In genomic region chr17:59669944-59670343, GRCh38 we compare ENCODE assay signal across 11 cellular contexts. TPM values are rescaled to one million over a fixed set of nuclear protein-coding genes. Genes with fewer than 3 reads are reported as not detected.
DNase-seq lines count a peak whose midpoint lies in the region; ATAC-seq and TF ChIP-seq lines count a peak whose summit lies in the region.
"Had no signal": no experiment of that assay in that cellular context is flagged by ENCODE, and none has a peak within 500 bp of the region (broad histone marks: within the 10 kb centered on the region; RNA-seq: fewer than 3 reads in every experiment).

No MANE protein-coding gene starts in this region.

- peak overlapping the region; percentile 78 for H3K27ac Mint-ChIP-seq in activated CD4-positive, alpha-beta T cell treated with anti-CD3 and anti-CD28 coated beads for 36 hours
- peak overlapping the region; percentile 75 for H3K27ac Mint-ChIP-seq in chondrocyte (ENCODE audit: unreplicated experiment)
- H3K27ac Mint-ChIP-seq: GM23338 had no signal

- TF ChIP-seq CTCF in HL-60 (IDR thresholded peaks at IDR 0.05; ENCODE audit: insufficient read depth, low read length): no peak
- no peak for TF ChIP-seq CTCF in chondrocyte (IDR thresholded peaks at IDR 0.05)
- TF ChIP-seq CTCF in spleen (IDR thresholded peaks at IDR 0.05 in 8 of 11, conservative IDR thresholded peaks at IDR 0.05 in 3 of 11): no peak

- no peak for TF ChIP-seq POLR2A in spleen (IDR thresholded peaks at IDR 0.05)

- ATAC-seq in activated CD4-positive, alpha-beta T cell treated with anti-CD3 and anti-CD28 coated beads for 36 hours: peak; percentile 42
- ATAC-seq in GM21825 (IDR thresholded peaks at IDR 0.05; ENCODE audit: unreplicated experiment) (no peak), sciatic nerve (no peak)
- ATAC-seq: GM23338 had no signal

- WGBS in spleen, 5 donors: 85 to 100% (median 97%) methylated on average over 1 of the region's 1 CpG

- no peaks in the 10 kb centered on the region for H3K9me3 ChIP-seq in spleen
- H3K9me3 ChIP-seq: upper lobe of left lung had no signal

- H3K27me3 ChIP-seq in HL-60 (ENCODE audit: insufficient read depth, poor library complexity, severe bottlenecking): no peaks in the 10 kb centered on the region
- H3K27me3 ChIP-seq in spleen (replicated peaks in 1 of 7): no peaks in the 10 kb centered on the region
- H3K27me3 ChIP-seq: upper lobe of left lung had no signal

- peaks cover 3 to 99% (median 69%) of the 10 kb centered on the region in 6 donors for H3K36me3 ChIP-seq in spleen

- no peaks in the 10 kb centered on the region for H3K9me3 Mint-ChIP-seq in activated CD4-positive, alpha-beta T cell treated with anti-CD3 and anti-CD28 coated beads for 36 hours (ENCODE audit: low read depth)
- no peaks in the 10 kb centered on the region for H3K9me3 Mint-ChIP-seq in chondrocyte (ENCODE audit: low read depth)
- H3K9me3 Mint-ChIP-seq: GM23338 had no signal

- peaks cover 31% of the 10 kb centered on the region for H3K4me1 Mint-ChIP-seq in activated CD4-positive, alpha-beta T cell treated with anti-CD3 and anti-CD28 coated beads for 36 hours
- H3K4me1 Mint-ChIP-seq in chondrocyte (ENCODE audit: low read depth): peaks cover 36% of the 10 kb centered on the region
- H3K4me1 Mint-ChIP-seq: GM23338 had no signal

- H3K4me3 ChIP-seq in HL-60 (replicated peaks; ENCODE audit: insufficient read depth, low read length) (no peak overlapping the region), spleen (no peak overlapping the region)
- H3K4me3 ChIP-seq: GM23338, upper lobe of left lung had no signal

- peaks cover 6 to 70% (median 35%) of the 10 kb centered on the region in 6 donors for H3K4me1 ChIP-seq in spleen

- DNase-seq in activated CD4-positive, alpha-beta T cell treated with anti-CD3 and anti-CD28 coated beads for 36 hours: no peak
- DNase-seq in activated CD4-positive, alpha-beta T cell treated with anti-CD3 and anti-CD28 coated beads for 1 hour: no peak
- no peak for DNase-seq in HL-60 (ENCODE audit: low read depth in 1 of 2, low spot score in 1 of 2)
- DNase-seq in chondrocyte (ENCODE audit: low spot score): no peak
- no peak for DNase-seq in spleen
- no peak for DNase-seq in NOMO-1 treated with DMSO at 0.1 percent for 48 hours (lab: John Stamatoyannopoulos, UW; ENCODE audit: unreplicated experiment)
- no peak for DNase-seq in sciatic nerve (ENCODE audit: low spot score)
- DNase-seq: aorta, upper lobe of left lung had no signal

- H3K4me3 Mint-ChIP-seq in activated CD4-positive, alpha-beta T cell treated with anti-CD3 and anti-CD28 coated beads for 36 hours: no peak overlapping the region
- no peak overlapping the region for H3K4me3 Mint-ChIP-seq in chondrocyte (ENCODE audit: unreplicated experiment)
- H3K4me3 Mint-ChIP-seq: GM23338 had no signal

- H3K36me3 Mint-ChIP-seq in activated CD4-positive, alpha-beta T cell treated with anti-CD3 and anti-CD28 coated beads for 36 hours (ENCODE audit: low read depth): peaks cover 36% of the 10 kb centered on the region
- H3K36me3 Mint-ChIP-seq in chondrocyte (ENCODE audit: low read depth): peaks cover 18% of the 10 kb centered on the region

- no peaks in the 10 kb centered on the region for H3K27me3 Mint-ChIP-seq in activated CD4-positive, alpha-beta T cell treated with anti-CD3 and anti-CD28 coated beads for 36 hours
- H3K27me3 Mint-ChIP-seq in chondrocyte (ENCODE audit: low read depth): no peaks in the 10 kb centered on the region

- CTCF ChIA-PET in activated CD4-positive, alpha-beta T cell treated with anti-CD3 and anti-CD28 coated beads for 36 hours (lab: Charles Lee): interaction anchor here (0.6 to 2.2 kb wide), 6 partner anchors 14 to 200 kb away, joined by 3 to 9 read pairs (median 4); no protein-coding TSS in a partner anchor

- intact Hi-C loops in activated CD4-positive, alpha-beta T cell treated with anti-CD3 and anti-CD28 coated beads for 36 hours (cut with DNase I, micrococcal nuclease): no loop called here
- intact Hi-C loops in spleen (cut with DNase I; ENCODE audit: low total_unique reads): no loop called here
- intact Hi-C loops in sciatic nerve (cut with DNase I): no loop called here

- H3K27ac ChIP-seq in HL-60 (replicated peaks) (peak overlapping the region; percentile 4; the same call in 1 of the 2 replicates), spleen (peak overlapping the region in 5 of 8 donors; percentile 23 to 68 (median 44))

- POLR2A ChIA-PET in activated CD4-positive, alpha-beta T cell treated with anti-CD3 and anti-CD28 coated beads for 36 hours (lab: Charles Lee): no interaction called here

RNA-seq across cellular contexts. Expression of gene PTRH2, which starts 37.3 kb away (rescaled TPM):
- total RNA-seq in activated CD4-positive, alpha-beta T cell treated with anti-CD3 and anti-CD28 coated beads for 36 hours: 10 to 100 TPM; 41.7 to 54.7 TPM
- 18.0 to 24.1 TPM (median 20.9 TPM) in 3 replicates for total RNA-seq in chondrocyte
- 10 to 100 TPM; 14.4 to 30.9 (median 18.4) TPM for total RNA-seq in spleen
- polyA plus RNA-seq in spleen: 10 to 100 TPM; 23.9 to 28.3 (median 27.6) TPM
- total RNA-seq in sciatic nerve: 22.0 TPM

RNA-seq across cellular contexts. Expression of gene VMP1, which starts 37.5 kb away (rescaled TPM):
- total RNA-seq in activated CD4-positive, alpha-beta T cell treated with anti-CD3 and anti-CD28 coated beads for 36 hours: 100 to 1,000 TPM; 378 to 402 TPM
- total RNA-seq in chondrocyte (295 to 347 TPM (median 324 TPM) in 3 replicates), spleen (100 to 1,000 TPM; 202 to 649 (median 372) TPM), sciatic nerve (236 TPM)
- 10 to 100 TPM; 53.2 to 81.2 (median 65.8) TPM for polyA plus RNA-seq in spleen

RNA-seq across cellular contexts. Expression of gene CLTC, which starts 50.2 kb away (rescaled TPM):
- total RNA-seq in activated CD4-positive, alpha-beta T cell treated with anti-CD3 and anti-CD28 coated beads for 36 hours: 100 to 1,000 TPM; 180 to 186 TPM
- total RNA-seq in chondrocyte (312 to 399 TPM (median 314 TPM) in 3 replicates), spleen (100 to 1,000 TPM; 189 to 289 (median 256) TPM), sciatic nerve (213 TPM)
- 10 to 100 TPM; 47.8 to 73.9 (median 70.1) TPM for polyA plus RNA-seq in spleen
